9 cellular contexts compared by ENCODE assay signal in genomic region chr1:1431845-1432565, GRCh38. TPM values are rescaled to one million over a fixed set of nuclear protein-coding genes. Genes with fewer than 3 reads are reported as not detected.
DNase-seq lines count a peak whose midpoint lies in the region; ATAC-seq and TF ChIP-seq lines count a peak whose summit lies in the region.
"Had no signal": no experiment of that assay in that cellular context is flagged by ENCODE, and none has a peak within 500 bp of the region (broad histone marks: within the 10 kb centered on the region; RNA-seq: fewer than 3 reads in every experiment).

No MANE protein-coding gene starts in this region.

- H3K4me1 ChIP-seq in HUES48 (ENCODE audit: control insufficient read depth, insufficient read depth, low read length) (peaks cover 37% of the 10 kb centered on the region), lung (ENCODE audit: control insufficient read depth in 2 of 2, insufficient read depth in 2 of 2, low read length in 2 of 2) (peaks cover 0 to 48% of the 10 kb centered on the region in 2 donors)

- DNase-seq in coronary artery (ENCODE audit: low spot score) (no peak), lung (ENCODE audit: low spot score) (peak; percentile 76), superior temporal gyrus (ENCODE audit: extremely low spot score) (peak; percentile 44), NCI-H1417 (lab: John Stamatoyannopoulos, UW) (no peak)
- DNase-seq in activated naive CD4-positive, alpha-beta T cell (lab: John Stamatoyannopoulos, UW): no peak
- DNase-seq: NCI-H1436 had no signal

- H3K36me3 ChIP-seq in HUES48 (ENCODE audit: control insufficient read depth, insufficient read depth, low read length) (no peaks in the 10 kb centered on the region), lung (ENCODE audit: control insufficient read depth in 2 of 2, insufficient read depth in 2 of 2, low read length in 2 of 2) (no peaks in the 10 kb centered on the region)

- no peak for TF ChIP-seq CTCF in coronary artery (IDR thresholded peaks at IDR 0.05)
- no peak for TF ChIP-seq CTCF in lung (IDR thresholded peaks at IDR 0.05; ENCODE audit: control extremely low read depth, extremely low read depth)

- H3K9me3 ChIP-seq in HUES48 (ENCODE audit: control insufficient read depth, insufficient read depth, low read length) (no peaks in the 10 kb centered on the region), lung (ENCODE audit: control insufficient read depth in 2 of 2, insufficient read depth in 1 of 2, low read length in 1 of 2) (no peaks in the 10 kb centered on the region)

- peak; percentile 20 for ATAC-seq in lung (ENCODE audit: insufficient read depth, low FRiP score)
- ATAC-seq in HG03521 (IDR thresholded peaks at IDR 0.05; ENCODE audit: unreplicated experiment): no peak
- no peak for ATAC-seq in GM18858 (IDR thresholded peaks at IDR 0.05; ENCODE audit: unreplicated experiment)

- H3K4me3 ChIP-seq in HUES48 (ENCODE audit: low read depth, low read length) (no peak overlapping the region), coronary artery (peak overlapping the region; percentile 9), lung (no peak overlapping the region)

- peaks cover 11% of the 10 kb centered on the region for H3K27me3 ChIP-seq in HUES48 (ENCODE audit: control insufficient read depth, insufficient read depth, low read length)
- H3K27me3 ChIP-seq in lung (ENCODE audit: control insufficient read depth, insufficient read depth): no peaks in the 10 kb centered on the region

- H3K9ac ChIP-seq in HUES48 (ENCODE audit: low read depth, low read length): no peak overlapping the region

- 52 to 73% methylated on average over 20 of the region's 20 CpGs for WGBS in lung, 2 donors

- H3K27ac ChIP-seq in HUES48 (ENCODE audit: low read depth, low read length) (peak overlapping the region; percentile 94), coronary artery (peak overlapping the region; percentile 82 to 88), lung (ENCODE audit: low read depth in 1 of 2, low read length in 1 of 2) (peak overlapping the region; percentile 69 to 84)

RNA-seq across cellular contexts. Expression of gene VWA1, which starts 3.5 kb away (rescaled TPM):
- 10 to 100 TPM; 72.6 to 94.3 TPM for total RNA-seq in lung
- polyA plus RNA-seq in lung: 10 to 100 TPM; 51.7 to 65.6 TPM

RNA-seq across cellular contexts. Expression of gene ANKRD65, which starts 10.9 kb away (rescaled TPM):
- 10 to 100 TPM; 30.2 to 54.2 TPM for total RNA-seq in lung
- 10 to 100 TPM; 13.5 to 33.5 TPM for polyA plus RNA-seq in lung

RNA-seq across cellular contexts. Expression of gene ATAD3C, which starts 17.5 kb away (rescaled TPM):
- 10 to 100 TPM in 1 of 2 donors, under 1 TPM in 1; 0.60 to 14.0 TPM for total RNA-seq in lung
- 10 to 100 TPM; 15.7 to 18.0 TPM for polyA plus RNA-seq in lung

RNA-seq across cellular contexts. Expression of gene MRPL20, which starts 24.9 kb away (rescaled TPM):
- total RNA-seq in lung: 100 to 1,000 TPM in 1 of 2 donors, 10 to 100 TPM in 1; 60.1 to 115 TPM
- polyA plus RNA-seq in lung: 100 to 1,000 TPM; 129 to 181 TPM

RNA-seq across cellular contexts. Expression of gene CCNL2, which starts 32.9 kb away (rescaled TPM):
- 100 to 1,000 TPM; 157 to 385 TPM for total RNA-seq in lung
- 100 to 1,000 TPM in 1 of 2 donors, 10 to 100 TPM in 1; 97.9 to 230 TPM for polyA plus RNA-seq in lung

Comparison
In these comparisons a context has a peak if more than half of its experiments do, and no peak if none do; other contexts are left out.
1. DNase-seq: peak in lung (single experiment) and superior temporal gyrus (single experiment); none in coronary artery (single experiment), NCI-H1417 (0 of 3) and activated naive CD4-positive, alpha-beta T cell (0 of 4).
2. Peak in every context shown above with its lines, with median percentiles within 50 percentile points of each other: H3K27ac ChIP-seq.